8 cellular contexts compared by ENCODE assay signal in the genomic region with DNA sequence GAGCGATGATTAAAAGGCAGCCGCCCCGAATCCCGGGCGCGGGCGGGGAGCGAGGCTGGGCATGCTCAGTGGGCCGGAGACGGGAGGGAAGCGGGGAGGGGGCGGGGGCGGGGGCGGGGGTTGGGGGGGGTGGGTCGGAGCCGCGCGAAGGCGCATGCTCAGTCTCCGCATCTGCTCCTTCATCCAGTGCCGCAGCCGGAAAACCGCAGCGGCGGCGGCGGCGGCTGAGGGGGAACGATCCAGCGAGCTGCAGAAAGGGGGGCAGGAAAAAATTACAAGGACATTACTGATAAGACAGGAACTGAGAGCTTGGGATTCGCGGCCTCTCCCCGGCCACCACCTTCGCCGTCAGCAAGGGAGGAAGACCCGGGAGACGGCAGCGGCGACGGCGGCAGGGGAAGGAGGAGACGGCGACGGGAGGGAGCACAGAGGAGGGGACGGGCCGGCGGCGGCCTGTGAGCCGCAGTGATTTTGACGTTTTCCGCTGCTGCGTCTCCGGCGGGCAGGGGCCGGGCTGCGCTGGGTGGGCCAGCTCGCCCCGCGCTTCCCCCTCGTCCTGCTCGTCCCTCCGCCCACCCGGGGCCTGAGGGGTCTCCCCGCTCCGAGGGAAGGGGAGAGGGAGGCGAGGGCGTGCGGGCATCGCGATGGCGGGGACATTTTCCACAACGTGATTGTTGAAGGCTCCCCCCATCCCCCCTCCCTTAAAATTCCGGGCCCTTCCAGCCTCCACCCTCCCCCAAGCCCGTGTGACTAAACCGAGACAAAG. TPM values are rescaled to one million over a fixed set of nuclear protein-coding genes. Genes with fewer than 3 reads are reported as not detected.
A peak's percentile ranks its signal among the peaks of the same experiment; 100 is the strongest.
DNase-seq lines count a peak whose midpoint lies in the region; ATAC-seq and TF ChIP-seq lines count a peak whose summit lies in the region.

A gene with protein sequence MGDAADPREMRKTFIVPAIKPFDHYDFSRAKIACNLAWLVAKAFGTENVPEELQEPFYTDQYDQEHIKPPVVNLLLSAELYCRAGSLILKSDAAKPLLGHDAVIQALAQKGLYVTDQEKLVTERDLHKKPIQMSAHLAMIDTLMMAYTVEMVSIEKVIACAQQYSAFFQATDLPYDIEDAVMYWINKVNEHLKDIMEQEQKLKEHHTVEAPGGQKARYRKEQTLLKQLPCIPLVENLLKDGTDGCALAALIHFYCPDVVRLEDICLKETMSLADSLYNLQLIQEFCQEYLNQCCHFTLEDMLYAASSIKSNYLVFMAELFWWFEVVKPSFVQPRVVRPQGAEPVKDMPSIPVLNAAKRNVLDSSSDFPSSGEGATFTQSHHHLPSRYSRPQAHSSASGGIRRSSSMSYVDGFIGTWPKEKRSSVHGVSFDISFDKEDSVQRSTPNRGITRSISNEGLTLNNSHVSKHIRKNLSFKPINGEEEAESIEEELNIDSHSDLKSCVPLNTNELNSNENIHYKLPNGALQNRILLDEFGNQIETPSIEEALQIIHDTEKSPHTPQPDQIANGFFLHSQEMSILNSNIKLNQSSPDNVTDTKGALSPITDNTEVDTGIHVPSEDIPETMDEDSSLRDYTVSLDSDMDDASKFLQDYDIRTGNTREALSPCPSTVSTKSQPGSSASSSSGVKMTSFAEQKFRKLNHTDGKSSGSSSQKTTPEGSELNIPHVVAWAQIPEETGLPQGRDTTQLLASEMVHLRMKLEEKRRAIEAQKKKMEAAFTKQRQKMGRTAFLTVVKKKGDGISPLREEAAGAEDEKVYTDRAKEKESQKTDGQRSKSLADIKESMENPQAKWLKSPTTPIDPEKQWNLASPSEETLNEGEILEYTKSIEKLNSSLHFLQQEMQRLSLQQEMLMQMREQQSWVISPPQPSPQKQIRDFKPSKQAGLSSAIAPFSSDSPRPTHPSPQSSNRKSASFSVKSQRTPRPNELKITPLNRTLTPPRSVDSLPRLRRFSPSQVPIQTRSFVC (N-terminal part only) (plus strand): TSS at position 161 of the 766 bp plus-strand sequence. CDS start 935 bp downstream, outside the sequence.

- in situ Hi-C loops in T47D (cut with HindIII; ENCODE audit: low pct_unique_long_range_greater_than_20kb, low sequenced_read_pairs): no loop called here

- H3K36me3 ChIP-seq in skeletal muscle satellite cell (ENCODE audit: insufficient read depth, low read length): no peaks in the 10 kb centered on the region

- no peak for TF ChIP-seq CTCF in GM12875 (IDR thresholded peaks at IDR 0.05; ENCODE audit: borderline replicate concordance, insufficient read depth, low read depth, low read length)
- TF ChIP-seq CTCF in VCaP (conservative IDR thresholded peaks at IDR 0.05): no peak

- peak within 1 kb of the TSS; percentile 95 for H3K4me3 ChIP-seq in GM12875 (ENCODE audit: low read depth, low read length)
- H3K4me3 ChIP-seq in iPS-18c (ENCODE audit: insufficient read depth, low read depth, low read length): peak within 1 kb of the TSS; percentile 91
- H3K4me3 ChIP-seq in skeletal muscle satellite cell (ENCODE audit: low read length): peak within 1 kb of the TSS; percentile 78

- ATAC-seq in HG02763 (IDR thresholded peaks at IDR 0.05; ENCODE audit: unreplicated experiment) (peak; percentile 49), GM18858 (IDR thresholded peaks at IDR 0.05; ENCODE audit: unreplicated experiment) (no peak)

- H3K9me3 ChIP-seq in iPS-18c (ENCODE audit: control insufficient read depth, insufficient read depth, low read length) (no peaks in the 10 kb centered on the region), skeletal muscle satellite cell (replicated peaks; ENCODE audit: low read length) (no peaks in the 10 kb centered on the region)

- peak within 1 kb of the TSS; percentile 98 for H3K27ac ChIP-seq in VCaP

- H3K4me1 ChIP-seq in skeletal muscle satellite cell (ENCODE audit: control insufficient read depth, insufficient read depth, low read length): peaks cover 25% of the 10 kb centered on the region

- H3K9ac ChIP-seq in skeletal muscle satellite cell (ENCODE audit: low read depth, low read length): peak within 1 kb of the TSS; percentile 100

- DNase-seq in NCI-H2029 treated with DMSO at 0.1 percent for 48 hours (lab: John Stamatoyannopoulos, UW): peak; percentile 56
- peak; percentile 94 for DNase-seq in T47D (ENCODE audit: low read depth in 1 of 2, low spot score in 1 of 2)

- H3K27me3 ChIP-seq in skeletal muscle satellite cell (ENCODE audit: control insufficient read depth, insufficient read depth, low read length): no peaks in the 10 kb centered on the region

- peak within 1 kb of the TSS; percentile 92 for H3K4me2 ChIP-seq in skeletal muscle satellite cell (ENCODE audit: low read length)

RNA-seq across cellular contexts. Expression of the gene that starts here (rescaled TPM):
- total RNA-seq in skeletal muscle satellite cell (2012; rRNA removed): 27.1 and 28.9 TPM in 2 replicates
